15 cellular contexts compared by ENCODE assay signal in genomic region chr15:51450001-51450400, GRCh38.
DNase-seq lines count a peak whose midpoint lies in the region; ATAC-seq and TF ChIP-seq lines count a peak whose summit lies in the region.
"Had no signal": no experiment of that assay in that cellular context is flagged by ENCODE, and none has a peak within 500 bp of the region (broad histone marks: within the 10 kb centered on the region; RNA-seq: fewer than 3 reads in every experiment).

No MANE protein-coding gene starts in this region.

- no peaks in the 10 kb centered on the region for H3K27me3 Mint-ChIP-seq in Caco-2 (ENCODE audit: insufficient read depth, unreplicated experiment)
- H3K27me3 Mint-ChIP-seq: activated CD4-positive, alpha-beta memory T cell treated with anti-CD3 and anti-CD28 coated beads, Interleukin-2, amount 10 ng/mL, durations not matched to agents 7 days and 5 days; activated T-helper 17 cell treated with anti-CD3 and anti-CD28 coated beads, Interleukin-2, amount 50 U/mL, for 72 hours; CD8-positive, alpha-beta memory T cell had no signal

- peaks cover 3% of the 10 kb centered on the region; the same call in 1 of the 2 replicates for H3K9me3 ChIP-seq in Caco-2
- H3K9me3 ChIP-seq: left ventricle myocardium inferior, sigmoid colon, stomach had no signal

- peaks cover 6% of the 10 kb centered on the region for H3K9me3 Mint-ChIP-seq in Caco-2 (ENCODE audit: unreplicated experiment)
- H3K9me3 Mint-ChIP-seq: activated CD4-positive, alpha-beta memory T cell treated with anti-CD3 and anti-CD28 coated beads, Interleukin-2, amount 10 ng/mL, durations not matched to agents 7 days and 5 days; activated T-helper 17 cell treated with anti-CD3 and anti-CD28 coated beads, Interleukin-2, amount 50 U/mL, for 72 hours; CD8-positive, alpha-beta memory T cell had no signal

- POLR2A ChIA-PET in Caco-2 (lab: Charles Lee) = no interaction called here

- intact Hi-C loops in Caco-2 (cut with micrococcal nuclease; ENCODE audit: unreplicated experiment) = no loop called here

- DNase-seq in Caco-2 (no peak), HT-29 (ENCODE audit: low spot score) (peak; percentile 21), astrocyte of the hippocampus (ENCODE audit: low read depth, low spot score) (peak; percentile 76), kidney epithelial cell (ENCODE audit: low read depth) (peak; percentile 29), NCI-H1694 (lab: John Stamatoyannopoulos, UW) (no peak), NCI-H1436 (lab: John Stamatoyannopoulos, UW) (no peak), germinal center (ENCODE audit: low spot score) (no peak)
- DNase-seq: activated CD4-positive, alpha-beta memory T cell treated with anti-CD3 and anti-CD28 coated beads, Interleukin-2, amount 10 ng/mL, durations not matched to agents 7 days and 5 days; CD8-positive, alpha-beta memory T cell; left ventricle myocardium inferior; RPMI8226; sigmoid colon; stomach had no signal

- H3K36me3 Mint-ChIP-seq in Caco-2 (ENCODE audit: insufficient read depth, unreplicated experiment) = no peaks in the 10 kb centered on the region

- CTCF ChIA-PET in Caco-2 (lab: Charles Lee) = interaction anchor here (0.5 kb wide), 1 partner anchor 87 kb away, joined by 3 read pairs; no protein-coding TSS in a partner anchor

- peak overlapping the region; percentile 29 for H3K27ac Mint-ChIP-seq in Caco-2 (ENCODE audit: unreplicated experiment)
- H3K27ac Mint-ChIP-seq: activated CD4-positive, alpha-beta memory T cell treated with anti-CD3 and anti-CD28 coated beads, Interleukin-2, amount 10 ng/mL, durations not matched to agents 7 days and 5 days; activated T-helper 17 cell treated with anti-CD3 and anti-CD28 coated beads, Interleukin-2, amount 50 U/mL, for 72 hours; CD8-positive, alpha-beta memory T cell had no signal

- H3K4me3 ChIP-seq in Caco-2 (ENCODE audit: low read depth, low read length) = no peak overlapping the region
- H3K4me3 ChIP-seq in kidney epithelial cell (ENCODE audit: low read depth, low read length) = no peak overlapping the region
- H3K4me3 ChIP-seq: left ventricle myocardium inferior, sigmoid colon, stomach had no signal

- TF ChIP-seq CTCF in Caco-2 (IDR thresholded peaks at IDR 0.05; ENCODE audit: insufficient read depth in 1 of 2, low read depth in 1 of 2, low read length in 1 of 2, severe bottlenecking in 1 of 2, unreplicated experiment in 1 of 2) (no peak), kidney epithelial cell (IDR thresholded peaks at IDR 0.05; ENCODE audit: insufficient read depth, low read length, poor library complexity, severe bottlenecking) (no peak)

- peaks cover 25% of the 10 kb centered on the region for H3K4me1 ChIP-seq in Caco-2
- H3K4me1 ChIP-seq: left ventricle myocardium inferior, sigmoid colon, stomach had no signal

- H3K4me1 Mint-ChIP-seq in Caco-2 (ENCODE audit: low read depth, unreplicated experiment) = peaks cover 14% of the 10 kb centered on the region
- H3K4me1 Mint-ChIP-seq: activated T-helper 17 cell treated with anti-CD3 and anti-CD28 coated beads, Interleukin-2, amount 50 U/mL, for 72 hours; CD8-positive, alpha-beta memory T cell had no signal

- no peaks in the 10 kb centered on the region for H3K27me3 ChIP-seq in Caco-2 (replicated peaks; ENCODE audit: control insufficient read depth, insufficient read depth, low read length)
- no peaks in the 10 kb centered on the region for H3K27me3 ChIP-seq in kidney epithelial cell (ENCODE audit: control insufficient read depth, insufficient read depth, low read length)
- H3K27me3 ChIP-seq: sigmoid colon, stomach had no signal

- no peak overlapping the region for H3K4me3 Mint-ChIP-seq in Caco-2 (ENCODE audit: unreplicated experiment)
- H3K4me3 Mint-ChIP-seq: activated CD4-positive, alpha-beta memory T cell treated with anti-CD3 and anti-CD28 coated beads, Interleukin-2, amount 10 ng/mL, durations not matched to agents 7 days and 5 days; activated T-helper 17 cell treated with anti-CD3 and anti-CD28 coated beads, Interleukin-2, amount 50 U/mL, for 72 hours; CD8-positive, alpha-beta memory T cell had no signal

- BruUV-seq in Caco-2 (replicated peaks; lab: Mats Ljungman, UMichigan) = no TSS peak

- no peak for ATAC-seq in GM18517 (IDR thresholded peaks at IDR 0.05; ENCODE audit: unreplicated experiment)
- ATAC-seq: activated T-helper 17 cell treated with anti-CD3 and anti-CD28 coated beads, Interleukin-2, amount 50 U/mL, for 72 hours had no signal

- no peaks in the 10 kb centered on the region for H3K36me3 ChIP-seq in Caco-2 (ENCODE audit: control insufficient read depth, insufficient read depth, low read length)
- no peaks in the 10 kb centered on the region for H3K36me3 ChIP-seq in kidney epithelial cell (ENCODE audit: control insufficient read depth, insufficient read depth, low read length)

Comparison
In these comparisons a context has a peak if more than half of its experiments do, and no peak if none do; other contexts are left out.
1. DNase-seq: peak in HT-29 (single experiment), astrocyte of the hippocampus (single experiment) and kidney epithelial cell (single experiment); none in Caco-2 (0 of 2), NCI-H1694 (single experiment), NCI-H1436 (single experiment) and germinal center (single experiment).